In the genomic region with DNA sequence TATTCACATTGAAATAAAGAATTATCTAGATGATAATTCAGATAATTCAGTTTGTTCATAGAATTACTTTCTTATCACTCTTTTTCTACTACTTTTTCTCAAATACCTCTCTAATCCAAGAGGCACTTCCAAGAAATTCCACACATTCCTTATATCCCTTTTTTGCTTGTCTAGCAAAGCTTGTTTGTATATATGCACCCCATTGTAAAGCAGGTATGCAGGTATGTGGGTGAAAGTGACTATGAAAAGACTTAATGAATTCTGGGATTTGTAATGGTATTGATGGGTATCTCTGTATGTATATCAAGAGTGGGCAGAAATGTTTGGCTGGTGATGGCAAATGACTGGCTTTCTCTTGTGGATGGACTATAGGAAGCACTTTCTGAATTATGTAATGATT, we compare ENCODE assay signal across 19 cellular contexts.
DNase-seq lines count a peak whose midpoint lies in the region; ATAC-seq, FAIRE-seq and TF ChIP-seq lines count a peak whose summit lies in the region.
"Had no signal": no experiment of that assay in that cellular context is flagged by ENCODE, and none has a peak within 500 bp of the region (broad histone marks: within the 10 kb centered on the region; RNA-seq: fewer than 3 reads in every experiment).

No MANE protein-coding gene starts in this region.

- H2BK120ac ChIP-seq in H1 (replicated peaks; ENCODE audit: low read depth, low read length) (no peak overlapping the region), mesendoderm (ENCODE audit: low read depth, low read length) (no peak overlapping the region)

- H3K9ac ChIP-seq in HUES6 (ENCODE audit: low read length) (no peak overlapping the region), H1 (replicated peaks in 1 of 4; ENCODE audit: extremely low read depth in 1 of 4, low read depth in 3 of 4, low read length in 3 of 4) (no peak overlapping the region), mesendoderm (ENCODE audit: low read length) (no peak overlapping the region)

- no peak overlapping the region for H4K5ac ChIP-seq in H1 (ENCODE audit: insufficient read length, low read depth, low read length)
- H4K5ac ChIP-seq in mesendoderm (ENCODE audit: low read length), result no peak overlapping the region

- no peak overlapping the region for H2BK12ac ChIP-seq in H1 (ENCODE audit: low read depth, low read length)

- FAIRE-seq in H1 (lab: Jason Lieb, UNC), result no peak
- FAIRE-seq: D721Med, G401.6, GM12891 had no signal

- H3K4me1 ChIP-seq in HUES6 (ENCODE audit: control insufficient read depth, insufficient read depth, low read length), result peaks cover 34% of the 10 kb centered on the region
- H3K4me1 ChIP-seq in H1 (replicated peaks in 1 of 4; ENCODE audit: control insufficient read depth in 3 of 4, insufficient read depth in 4 of 4, low read length in 3 of 4), result peaks cover 0 to 18% (median 10%) of the 10 kb centered on the region in 4 experiments; a peak in 4 of 7 replicates
- H3K4me1 ChIP-seq in iPS DF 6.9 (ENCODE audit: control insufficient read depth, insufficient read depth, low read length), result peaks cover 5% of the 10 kb centered on the region; the same call in 1 of the 2 replicates
- peaks cover 2% of the 10 kb centered on the region for H3K4me1 ChIP-seq in mesendoderm (ENCODE audit: control insufficient read depth, low read depth, low read length)
- no peaks in the 10 kb centered on the region for H3K4me1 ChIP-seq in testis

- no peaks in the 10 kb centered on the region for H4K20me1 ChIP-seq in H1 (replicated peaks in 1 of 2; ENCODE audit: control insufficient read depth in 1 of 2, insufficient read depth in 2 of 2, low read length in 2 of 2)

- TF ChIP-seq RAD21 in H1 (IDR thresholded peaks at IDR 0.05 in 1 of 2, conservative IDR thresholded peaks at IDR 0.05 in 1 of 2; ENCODE audit: low read depth in 2 of 2, low read length in 2 of 2), result no peak

- CTCF ChIA-PET in H1 (lab: Charles Lee; ENCODE audit: partially characterized antibody), result interaction anchor here (1.2 kb wide), 1 partner anchor 11 kb away, joined by 3 read pairs; no protein-coding TSS in a partner anchor

- no peak for ATAC-seq in left cardiac atrium
- ATAC-seq in HG03095 (IDR thresholded peaks at IDR 0.05; ENCODE audit: unreplicated experiment), result no peak
- ATAC-seq: CD8-positive, alpha-beta T cell; HCT116 had no signal

- H3K79me2 ChIP-seq in H1 (ENCODE audit: control insufficient read depth in 1 of 2, insufficient read depth in 2 of 2, low read length in 2 of 2) (no peaks in the 10 kb centered on the region; a peak in 1 of 4 replicates), mesendoderm (ENCODE audit: control insufficient read depth, insufficient read depth, low read length) (no peaks in the 10 kb centered on the region)

- H2BK5ac ChIP-seq in H1 (ENCODE audit: low read depth, low read length), result no peak overlapping the region
- no peak overlapping the region for H2BK5ac ChIP-seq in mesendoderm (ENCODE audit: low read length)

- H3K27me3 ChIP-seq in HUES6 (ENCODE audit: control insufficient read depth, insufficient read depth, low read length) (no peaks in the 10 kb centered on the region), H1 (replicated peaks in 1 of 4; ENCODE audit: control insufficient read depth in 3 of 4, extremely low read depth in 1 of 4, insufficient read depth in 3 of 4, low read length in 3 of 4) (no peaks in the 10 kb centered on the region), iPS DF 6.9 (ENCODE audit: control insufficient read depth, insufficient read depth, low read length) (no peaks in the 10 kb centered on the region), mesendoderm (ENCODE audit: insufficient read depth, low read length, poor library complexity) (no peaks in the 10 kb centered on the region), testis (no peaks in the 10 kb centered on the region)

- H3K23ac ChIP-seq in H1 (ENCODE audit: insufficient read length) (no peak overlapping the region), mesendoderm (ENCODE audit: low read length) (no peak overlapping the region)

- no peak overlapping the region for H3K14ac ChIP-seq in H1 (ENCODE audit: insufficient read length)

- no peaks in the 10 kb centered on the region; the same call in 1 of the 2 replicates for H3K23me2 ChIP-seq in H1 (ENCODE audit: low read depth, low read length)

- no peak overlapping the region for H3K4ac ChIP-seq in H1 (replicated peaks; ENCODE audit: insufficient read length, low read depth, low read length)
- H3K4ac ChIP-seq in mesendoderm (ENCODE audit: low read depth, low read length), result no peak overlapping the region

- H2BK20ac ChIP-seq in H1 (ENCODE audit: low read length), result no peak overlapping the region

- peak in 1 of 2 experiments; percentile 7 for DNase-seq in H1 (ENCODE audit: low read depth in 1 of 2, low spot score in 2 of 2)
- peak; percentile 45 for DNase-seq in iPS DF 6.9 (ENCODE audit: low read depth, low spot score)
- DNase-seq in mesendoderm, result peak; percentile 85
- DNase-seq in testis, result no peak
- no peak for DNase-seq in left cardiac atrium
- no peak for DNase-seq in head of caudate nucleus
- DNase-seq: CD8-positive, alpha-beta T cell; COR-L47; DMS153; DMS79 treated with DMSO at 0.1 percent for 48 hours; EL; GOT3 had no signal

- no peak for TF ChIP-seq POLR2A in H1 (IDR thresholded peaks at IDR 0.05; ENCODE audit: control extremely low read depth in 1 of 2, low read depth in 2 of 2, low read length in 2 of 2)
- no peak for TF ChIP-seq POLR2A in testis (IDR thresholded peaks at IDR 0.05)

- H2AK5ac ChIP-seq in H1 (ENCODE audit: low read depth, low read length) (no peak overlapping the region), mesendoderm (ENCODE audit: low read length) (no peak overlapping the region)

- no peak overlapping the region for H4K8ac ChIP-seq in H1 (ENCODE audit: extremely low read depth, insufficient read depth, low read length)
- no peak overlapping the region for H4K8ac ChIP-seq in mesendoderm (ENCODE audit: low read depth, low read length)

- H3K4me3 ChIP-seq in HUES6 (ENCODE audit: low read depth, low read length) (0 out of 2 replicates have a peak overlapping the region, but pooled peaks have one; percentile 11), H1 (ENCODE audit: extremely low read depth in 1 of 4, insufficient read depth in 2 of 4, low read depth in 3 of 4, low read length in 4 of 4) (peak overlapping the region in 1 of 4 experiments; percentile 39; a peak in 1 of 8 replicates), iPS DF 6.9 (ENCODE audit: low read length) (no peak overlapping the region), mesendoderm (ENCODE audit: low read length) (no peak overlapping the region), testis (no peak overlapping the region)

- H3K18ac ChIP-seq in H1 (ENCODE audit: extremely low read depth, low read length) (no peak overlapping the region), mesendoderm (ENCODE audit: low read length) (no peak overlapping the region)

- H3K36me3 ChIP-seq in HUES6 (ENCODE audit: control insufficient read depth, insufficient read depth, low read length) (no peaks in the 10 kb centered on the region), H1 (ENCODE audit: control insufficient read depth in 2 of 4, insufficient read depth in 4 of 4, low read length in 3 of 4) (no peaks in the 10 kb centered on the region), iPS DF 6.9 (ENCODE audit: control insufficient read depth, insufficient read depth, low read length) (no peaks in the 10 kb centered on the region), mesendoderm (ENCODE audit: control insufficient read depth, insufficient read depth, low read length) (no peaks in the 10 kb centered on the region), testis (ENCODE audit: low read depth, missing control alignments) (no peaks in the 10 kb centered on the region)

- POLR2A ChIA-PET in H1 (lab: Charles Lee; ENCODE audit: partially characterized antibody), result interaction anchor here (0.7 to 2.5 kb wide), 4 partner anchors 10 to 73 kb away, joined by 3 to 12 read pairs (median 3); no protein-coding TSS in a partner anchor

- H3K27ac ChIP-seq in HUES6 (ENCODE audit: low read depth, low read length) (peak overlapping the region; percentile 89), H1 (ENCODE audit: low read depth, low read length) (no peak overlapping the region; the same call in 1 of the 2 replicates), iPS DF 6.9 (ENCODE audit: low read length) (no peak overlapping the region), mesendoderm (ENCODE audit: low read depth, low read length) (no peak overlapping the region), testis (no peak overlapping the region)
- H3K27ac ChIP-seq: HL-60 had no signal

- TF ChIP-seq CTCF in H1 (IDR thresholded peaks at IDR 0.05; ENCODE audit: control extremely low read depth in 1 of 3, insufficient read depth in 1 of 3, low read depth in 1 of 3, low read length in 3 of 3) (no peak), testis (IDR thresholded peaks at IDR 0.05) (no peak)

- H3K4me2 ChIP-seq in H1 (ENCODE audit: insufficient read depth in 1 of 2, low read depth in 2 of 2, low read length in 2 of 2) (peak overlapping the region; percentile 16 to 45; a peak in 2 of 4 replicates), mesendoderm (ENCODE audit: low read length) (no peak overlapping the region)

- no peak overlapping the region for H2AFZ ChIP-seq in H1 (ENCODE audit: low read length)

- H2BK15ac ChIP-seq in H1 (ENCODE audit: low read length) (no peak overlapping the region), mesendoderm (replicated peaks; ENCODE audit: low read depth) (no peak overlapping the region)

- H3K9me3 ChIP-seq in HUES6 (ENCODE audit: control insufficient read depth, insufficient read depth, low read depth, low read length) (no peaks in the 10 kb centered on the region), H1 (ENCODE audit: insufficient read depth in 2 of 2, low read depth in 1 of 2, low read length in 1 of 2) (no peaks in the 10 kb centered on the region), iPS DF 6.9 (ENCODE audit: control insufficient read depth, insufficient read depth, low read length) (no peaks in the 10 kb centered on the region), testis (no peaks in the 10 kb centered on the region)

- TF ChIP-seq EP300 in H1 (IDR thresholded peaks at IDR 0.05; ENCODE audit: borderline replicate concordance in 1 of 2, low read depth in 2 of 2, low read length in 2 of 2), result peak in 1 of 2 experiments; percentile 61; a peak in 1 of 3 replicates

- intact Hi-C loops in testis (cut with DNase I; ENCODE audit: low total_unique reads) (no loop called here), left cardiac atrium (cut with DNase I) (no loop called here), head of caudate nucleus (cut with DNase I) (no loop called here)

- no peaks in the 10 kb centered on the region for H3K79me1 ChIP-seq in H1 (ENCODE audit: low read depth, low read length)
- no peaks in the 10 kb centered on the region for H3K79me1 ChIP-seq in mesendoderm (ENCODE audit: low read length)

- H3K56ac ChIP-seq in H1 (replicated peaks; ENCODE audit: insufficient read length, low read depth, low read length) (no peak overlapping the region), mesendoderm (ENCODE audit: low read length) (no peak overlapping the region)

- no peak overlapping the region for H4K91ac ChIP-seq in H1 (replicated peaks; ENCODE audit: insufficient read length, low read length)

TF ChIP-seq in H1, 55 proteins besides CTCF, POLR2A, EP300 and RAD21 (continues in another document):
- TF ChIP-seq EZH2 (IDR thresholded peaks at IDR 0.05; ENCODE audit: low read depth, low read length, severe bottlenecking) (no peak), SP1 (IDR thresholded peaks at IDR 0.05; ENCODE audit: low read depth, low read length) (peak; percentile 86), RXRA (IDR thresholded peaks at IDR 0.05; ENCODE audit: insufficient read depth, low read depth, low read length) (no peak)

Comparison
In these comparisons a context has a peak if more than half of its experiments do, and no peak if none do; other contexts are left out.
1. DNase-seq: peak in iPS DF 6.9 (single experiment) and mesendoderm (single experiment); none in testis (single experiment), left cardiac atrium (single experiment) and head of caudate nucleus (0 of 42).